Comparison of ENCODE assay signal across 26 cellular contexts in genomic region chr10:20932606-20933005, GRCh38.
"Had no signal": no experiment of that assay in that cellular context is flagged by ENCODE, and none has a peak within 500 bp of the region (broad histone marks: within the 10 kb centered on the region; RNA-seq: fewer than 3 reads in every experiment).

No MANE protein-coding gene starts in this region.

- H3K9me3 ChIP-seq: stomach, suprapubic skin, testis, thoracic aorta, thyroid gland, tibial artery, tibial nerve, transverse colon, upper lobe of left lung, upper lobe of right lung, uterus, vagina had no signal

- FAIRE-seq: urothelium cell line had no signal

- ATAC-seq: stimulated activated effector memory CD8-positive, alpha-beta T cell treated with anti-CD3 and anti-CD28 coated beads, Interleukin-12 subunit alpha, Interleukin-12 subunit beta, amount 100 ng/mL, for 72 hours; stimulated activated memory B cell treated with anti-CD40 and anti-IgM and Interleukin-4, amounts not matched to agents 10 μg/mL and 1 μg/mL and 100 μg/mL, for 72 hours; stimulated activated naive B cell treated with anti-CD40 and anti-IgM and Interleukin-4, amounts not matched to agents 10 μg/mL and 1 μg/mL and 100 μg/mL, for 72 hours; stimulated activated naive CD8-positive, alpha-beta T cell treated with anti-CD3 and anti-CD28 coated beads, Interleukin-15, amount 100 ng/mL, for 72 hours; stimulated activated naive CD8-positive, alpha-beta T cell treated with anti-CD3 and anti-CD28 coated beads, Interleukin-15, Interleukin-2, amounts not matched to agents 100 U/mL and 50 U/mL, for 24 hours; upper lobe of right lung had no signal

- H3K27ac ChIP-seq: stomach, suprapubic skin, testis, thoracic aorta, thyroid gland, tibial artery, tibial nerve, transverse colon, upper lobe of left lung, upper lobe of right lung, uterus, vagina had no signal

- H3K4me3 ChIP-seq: stomach, suprapubic skin, testis, thoracic aorta, thyroid gland, tibial artery, tibial nerve, transverse colon, upper lobe of left lung, upper lobe of right lung, uterus, vagina had no signal

- H3K4me1 ChIP-seq: stomach, suprapubic skin, testis, thyroid gland, tibial artery, tibial nerve, transverse colon, upper lobe of left lung, uterus had no signal

- H3K27me3 ChIP-seq: stomach, suprapubic skin, testis, thyroid gland, tibial artery, tibial nerve, transverse colon, upper lobe of left lung, upper lobe of right lung, uterus, vagina had no signal

- H3K36me3 ChIP-seq: stomach, suprapubic skin, thoracic aorta, thyroid gland, tibial artery, tibial nerve, transverse colon, upper lobe of left lung, upper lobe of right lung, uterus, vagina had no signal

- DNase-seq: stimulated activated CD4-positive, alpha-beta T cell treated with anti-CD3 and anti-CD28 coated beads, Interleukin-2, amount 100 ng/mL, for 48 hours; stimulated activated CD4-positive, alpha-beta T cell treated with anti-CD3 and anti-CD28 coated beads, Interleukin-4, amount 100 ng/mL, for 24 hours; stimulated activated CD4-positive, alpha-beta T cell treated with anti-CD3 and anti-CD28 coated beads, Interleukin-4, amount 100 ng/mL, for 4 hours; stimulated activated CD8-positive, alpha-beta memory T cell treated with anti-CD3 and anti-CD28 coated beads, Interleukin-4, amount 100 ng/mL, for 48 hours; stimulated activated naive B cell treated with anti-CD40 and anti-IgM and Interleukin-4, amounts not matched to agents 10 μg/mL and 1 μg/mL and 100 μg/mL, for 72 hours; stimulated activated naive CD4-positive, alpha-beta T cell; stimulated activated naive CD4-positive, alpha-beta T cell treated with Interleukin-2 at 50 U/mL for 16 hours; stimulated activated naive CD8-positive, alpha-beta T cell treated with anti-CD3 and anti-CD28 coated beads, Interleukin-15, amount 100 ng/mL, for 72 hours; stimulated activated naive CD8-positive, alpha-beta T cell treated with anti-CD3 and anti-CD28 coated beads, Interleukin-15, Interleukin-2, amounts not matched to agents 100 U/mL and 50 U/mL, for 24 hours; stomach; substantia nigra; testis; thyroid gland; tibial artery; transverse colon; trophoblast cell; upper lobe of left lung; upper lobe of right lung; uterus had no signal
